In genomic region chr22:21867528-21868266, GRCh38 we compare ENCODE assay signal across 7 cellular contexts. TPM values are rescaled to one million over a fixed set of nuclear protein-coding genes. Genes with fewer than 3 reads are reported as not detected.
A peak's percentile ranks its signal among the peaks of the same experiment; 100 is the strongest.
DNase-seq lines count a peak whose midpoint lies in the region; ATAC-seq, FAIRE-seq and TF ChIP-seq lines count a peak whose summit lies in the region.

Gene MAPK1 (minus strand): TSS chr22:21867645. CDS start chr22:21867440, 205 bp downstream.

- peaks cover 47% of the 10 kb centered on the region for H3K79me2 ChIP-seq in astrocyte (ENCODE audit: insufficient read depth, low read length)

- peak within 1 kb of the TSS; percentile 77 for H3K4me3 ChIP-seq in astrocyte (ENCODE audit: insufficient read depth, low read depth, low read length)

- DNase-seq in NCI-H1436 treated with DMSO at 0.1 percent for 48 hours (lab: John Stamatoyannopoulos, UW) = peak; percentile 37
- DNase-seq in T-helper 2 cell treated with Interferon-gamma antibody and Interleukin-4, amounts not matched to agents 5 μg/mL and 100 μg/mL, for 36 hours (ENCODE audit: low spot score) = peak; percentile 93
- peak; percentile 72 for DNase-seq in astrocyte (ENCODE audit: low read depth)
- DNase-seq in hepatic stellate cell (ENCODE audit: low spot score) = peak; percentile 92
- peak; percentile 93 for DNase-seq in retina

- H3K27ac Mint-ChIP-seq in T-helper 2 cell treated with Interferon-gamma antibody and Interleukin-4, amounts not matched to agents 5 μg/mL and 100 μg/mL, for 36 hours = peak within 1 kb of the TSS; percentile 95
- peak within 1 kb of the TSS; percentile 88 for H3K27ac Mint-ChIP-seq in astrocyte (ENCODE audit: unreplicated experiment)

- peak within 1 kb of the TSS; percentile 81 for H3K27ac ChIP-seq in astrocyte (ENCODE audit: low read depth, low read length)

- peak within 1 kb of the TSS; percentile 95 for H3K4me2 ChIP-seq in astrocyte (ENCODE audit: low read length)

- H3K9me3 Mint-ChIP-seq in T-helper 2 cell treated with Interferon-gamma antibody and Interleukin-4, amounts not matched to agents 5 μg/mL and 100 μg/mL, for 36 hours = peaks cover 3% of the 10 kb centered on the region
- H3K9me3 Mint-ChIP-seq in astrocyte (ENCODE audit: unreplicated experiment) = no peaks in the 10 kb centered on the region

- H3K4me1 ChIP-seq in astrocyte (ENCODE audit: insufficient read depth, low read length) = no peaks in the 10 kb centered on the region

- peaks cover 3% of the 10 kb centered on the region for H3K27me3 Mint-ChIP-seq in T-helper 2 cell treated with Interferon-gamma antibody and Interleukin-4, amounts not matched to agents 5 μg/mL and 100 μg/mL, for 36 hours (ENCODE audit: low read depth)
- no peaks in the 10 kb centered on the region for H3K27me3 Mint-ChIP-seq in astrocyte (ENCODE audit: low read depth, unreplicated experiment)

- H3K4me1 Mint-ChIP-seq in T-helper 2 cell treated with Interferon-gamma antibody and Interleukin-4, amounts not matched to agents 5 μg/mL and 100 μg/mL, for 36 hours (ENCODE audit: low read depth) = peaks cover 39% of the 10 kb centered on the region
- peaks cover 18% of the 10 kb centered on the region for H3K4me1 Mint-ChIP-seq in astrocyte (ENCODE audit: low read depth, unreplicated experiment)

- H3K9ac ChIP-seq in astrocyte (ENCODE audit: low read length) = peak within 1 kb of the TSS; percentile 89

- peak within 1 kb of the TSS; percentile 93 for H3K4me3 Mint-ChIP-seq in T-helper 2 cell treated with Interferon-gamma antibody and Interleukin-4, amounts not matched to agents 5 μg/mL and 100 μg/mL, for 36 hours
- H3K4me3 Mint-ChIP-seq in astrocyte (ENCODE audit: unreplicated experiment) = peak within 1 kb of the TSS; percentile 99

- no peaks in the 10 kb centered on the region for H3K9me3 ChIP-seq in astrocyte (ENCODE audit: insufficient read depth, low read depth, low read length)

- FAIRE-seq in astrocyte (lab: Jason Lieb, UNC) = no peak

- peak within 1 kb of the TSS; percentile 79 for H2AFZ ChIP-seq in astrocyte (ENCODE audit: low read depth, low read length)

- H3K27me3 ChIP-seq in astrocyte (ENCODE audit: insufficient read depth, low read length) = no peaks in the 10 kb centered on the region

- ATAC-seq in HG02852 (IDR thresholded peaks at IDR 0.05; ENCODE audit: unreplicated experiment) = peak; percentile 82

- peaks cover 25% of the 10 kb centered on the region for H3K36me3 Mint-ChIP-seq in T-helper 2 cell treated with Interferon-gamma antibody and Interleukin-4, amounts not matched to agents 5 μg/mL and 100 μg/mL, for 36 hours (ENCODE audit: low read depth)
- peaks cover 2% of the 10 kb centered on the region for H3K36me3 Mint-ChIP-seq in astrocyte (ENCODE audit: low read depth, unreplicated experiment)

- H3K36me3 ChIP-seq in astrocyte (ENCODE audit: insufficient read depth, low read length) = no peaks in the 10 kb centered on the region

- peaks cover 40% of the 10 kb centered on the region for H4K20me1 ChIP-seq in astrocyte (ENCODE audit: insufficient read depth, low read length)

- no peak for TF ChIP-seq CTCF in astrocyte (IDR thresholded peaks at IDR 0.05; ENCODE audit: insufficient read depth, low read depth, low read length)

- TF ChIP-seq POLR2A in GM15510 (IDR thresholded peaks at IDR 0.05; ENCODE audit: borderline replicate concordance, extremely low read depth, insufficient read length) = peak; percentile 83

RNA-seq across cellular contexts. Expression of gene MAPK1, which starts in this region (rescaled TPM):
- 138 and 148 TPM in 2 replicates for total RNA-seq in astrocyte

Comparison
In these comparisons a context has a peak if more than half of its experiments do, and no peak if none do; other contexts are left out.
1. Peak in every context shown above with its lines: DNase-seq, ATAC-seq, H3K4me3 ChIP-seq and H3K27ac ChIP-seq.
2. DNase-seq: peak in every context shown above with its lines; median percentile 93 in T-helper 2 cell treated with Interferon-gamma antibody and Interleukin-4, amounts not matched to agents 5 μg/mL and 100 μg/mL, for 36 hours; 93 in retina; 92 in hepatic stellate cell; 72 in astrocyte; 37 in NCI-H1436 treated with DMSO at 0.1 percent for 48 hours.